Comparison of ENCODE assay signal across 21 cellular contexts in genomic region chr6:32075781-32076494, GRCh38. TPM values are rescaled to one million over a fixed set of nuclear protein-coding genes. Genes with fewer than 3 reads are reported as not detected.
A peak's percentile ranks its signal among the peaks of the same experiment; 100 is the strongest.
DNase-seq lines count a peak whose midpoint lies in the region; ATAC-seq, FAIRE-seq and TF ChIP-seq lines count a peak whose summit lies in the region.
"Had no signal": no experiment of that assay in that cellular context is flagged by ENCODE, and none has a peak within 500 bp of the region (broad histone marks: within the 10 kb centered on the region; RNA-seq: fewer than 3 reads in every experiment).

No MANE protein-coding gene starts in this region.

- no peaks in the 10 kb centered on the region for H3K79me2 ChIP-seq in K562 (ENCODE audit: control insufficient read depth, insufficient read depth, low read length)

- no peak overlapping the region for H3K4ac ChIP-seq in mesenchymal stem cell (ENCODE audit: low read depth in 1 of 2, low read length in 2 of 2)

- H3K27me3 ChIP-seq in K562 (ENCODE audit: control insufficient read depth in 2 of 2, insufficient read depth in 2 of 2, low read length in 2 of 2) (peaks cover 34 to 52% of the 10 kb centered on the region in 2 experiments), mesenchymal stem cell (ENCODE audit: control insufficient read depth in 1 of 2, insufficient read depth in 1 of 2, low read length in 2 of 2) (peaks cover 0 to 31% of the 10 kb centered on the region in 2 experiments), uterus (no peaks in the 10 kb centered on the region)
- H3K27me3 ChIP-seq: left lung, transverse colon had no signal

- in situ Hi-C loops in K562 (cut with MboI) = no loop called here

- TF ChIP-seq CTCF in K562 (IDR thresholded peaks at IDR 0.05 in 2 of 3, conservative IDR thresholded peaks at IDR 0.05 in 1 of 3; ENCODE audit: insufficient read depth in 2 of 3, low read depth in 1 of 3, low read length in 3 of 3) = no peak
- TF ChIP-seq CTCF in uterus (IDR thresholded peaks at IDR 0.05) = no peak

- H4K20me1 ChIP-seq in K562 (replicated peaks; ENCODE audit: control insufficient read depth, insufficient read depth, low read length) = no peaks in the 10 kb centered on the region

- H2AK5ac ChIP-seq in mesenchymal stem cell (ENCODE audit: low read length, severe bottlenecking) = peak overlapping the region; percentile 17

- H4K8ac ChIP-seq in mesenchymal stem cell (ENCODE audit: low read length) = peak overlapping the region; percentile 43

- CTCF ChIA-PET in K562 (lab: Yijun Ruan, JAX; ENCODE audit: low intra/inter-chr PET ratio) = no interaction called here

- no peak overlapping the region for H4K91ac ChIP-seq in mesenchymal stem cell (ENCODE audit: low read length)

- no peaks in the 10 kb centered on the region for H3K36me3 ChIP-seq in K562 (ENCODE audit: control insufficient read depth, insufficient read depth, low read length)
- H3K36me3 ChIP-seq in mesenchymal stem cell (ENCODE audit: control insufficient read depth in 1 of 2, insufficient read depth in 2 of 2, low read depth in 1 of 2, low read length in 2 of 2) = peaks cover 0 to 76% of the 10 kb centered on the region in 2 experiments
- H3K36me3 ChIP-seq in uterus = no peaks in the 10 kb centered on the region
- H3K36me3 ChIP-seq: transverse colon had no signal

- TF ChIP-seq POLR2A in K562 (conservative IDR thresholded peaks at IDR 0.05) = no peak
- TF ChIP-seq POLR2A in uterus (IDR thresholded peaks at IDR 0.05) = no peak

- no peak overlapping the region for H3K4me2 ChIP-seq in K562 (ENCODE audit: insufficient read depth, low read length)
- H3K4me2 ChIP-seq in mesenchymal stem cell (ENCODE audit: low read length, poor library complexity, severe bottlenecking) = no peak overlapping the region

- H2BK15ac ChIP-seq in mesenchymal stem cell (ENCODE audit: low read depth, poor library complexity, severe bottlenecking) = no peak overlapping the region

- H3K9me1 ChIP-seq in K562 (ENCODE audit: control insufficient read depth, insufficient read depth, low read length) = no peaks in the 10 kb centered on the region

- peaks cover 5% of the 10 kb centered on the region for H3K27me3 Mint-ChIP-seq in activated T-helper 1 cell treated with anti-CD3 and anti-CD28 coated beads, Interleukin-12 subunit alpha, Interleukin-12 subunit beta, Interleukin-2, Interleukin-4 antibody, amounts not matched to agents 30 ng/mL and 10 ng/mL and 1 ng/mL, durations not matched to agents 14 hours and 24 hours and 36 hours (ENCODE audit: insufficient read depth)

- H3K4me3 ChIP-seq in K562 = no peak overlapping the region
- H3K4me3 ChIP-seq in mesenchymal stem cell (ENCODE audit: insufficient read depth in 1 of 2, low read depth in 1 of 2, low read length in 2 of 2) = no peak overlapping the region
- H3K4me3 ChIP-seq in uterus = no peak overlapping the region
- H3K4me3 ChIP-seq: left lung, transverse colon had no signal

- no peak for TF ChIP-seq RAD21 in K562 (CRISPR knock-in tag; conservative IDR thresholded peaks at IDR 0.05 in 1 of 2, IDR thresholded peaks at IDR 0.05 in 1 of 2)

- H3K4me1 ChIP-seq in K562 (replicated peaks in 1 of 2; ENCODE audit: control insufficient read depth in 2 of 2, insufficient read depth in 2 of 2, low read length in 2 of 2) (peaks cover 5 to 7% of the 10 kb centered on the region in 2 experiments), mesenchymal stem cell (ENCODE audit: control insufficient read depth, insufficient read depth, low read depth, low read length) (peaks cover 33% of the 10 kb centered on the region), uterus (peaks cover 0 to 4% of the 10 kb centered on the region in 2 donors)
- H3K4me1 ChIP-seq: left lung, transverse colon had no signal

- no peak overlapping the region for H3K18ac ChIP-seq in mesenchymal stem cell (ENCODE audit: low read depth in 1 of 2, low read length in 2 of 2)

- TF ChIP-seq EP300 in K562 (IDR thresholded peaks at IDR 0.05; ENCODE audit: low read length) = no peak

- H3K79me1 ChIP-seq in mesenchymal stem cell (replicated peaks; ENCODE audit: low read length, poor library complexity, severe bottlenecking) = no peaks in the 10 kb centered on the region

- no TSS peak for BruUV-seq in K562 (replicated peaks; lab: Mats Ljungman, UMichigan)

- H2BK12ac ChIP-seq in mesenchymal stem cell (ENCODE audit: low read length in 2 of 2) = no peak overlapping the region

- DNase-seq in left cardiac atrium (no peak), Right ventricle myocardium inferior (ENCODE audit: missing footprints) (no peak), K562 (ENCODE audit: extremely low read depth in 1 of 4, low spot score in 3 of 4) (no peak), mesenchymal stem cell (peak; percentile 26), uterus (no peak)
- no peak for DNase-seq in stimulated activated naive CD4-positive, alpha-beta T cell (lab: John Stamatoyannopoulos, UW)
- no peak for DNase-seq in activated T-helper 1 cell treated with anti-CD3 and anti-CD28 coated beads, Interleukin-12 subunit alpha, Interleukin-12 subunit beta, Interleukin-2, Interleukin-4 antibody, amounts not matched to agents 30 ng/mL and 10 ng/mL and 1 ng/mL, durations not matched to agents 14 hours and 24 hours and 36 hours (ENCODE audit: low spot score)
- DNase-seq: activated CD8-positive, alpha-beta memory T cell treated with anti-CD3 and anti-CD28 coated beads, Interleukin-2, amount 10 ng/mL, durations not matched to agents 7 days and 5 days; activated effector memory CD4-positive, alpha-beta T cell treated with anti-CD3 and anti-CD28 coated beads, Interleukin-2, amount 50 U/mL, for 16 hours; amygdala; foreskin melanocyte; left lung; NCI-H1694 treated with DMSO at 0.1 percent for 48 hours; NCI-H446 treated with DMSO at 0.1 percent for 48 hours; stimulated activated naive B cell treated with anti-CD40 and anti-IgM and Interleukin-4, amounts not matched to agents 10 μg/mL and 1 μg/mL and 100 μg/mL, for 72 hours; transverse colon had no signal

- peak; percentile 1 to 28 for ATAC-seq in left cardiac atrium
- ATAC-seq in Right ventricle myocardium inferior = no peak
- ATAC-seq in K562 = no peak
- no peak for ATAC-seq in GM21367 (IDR thresholded peaks at IDR 0.05; ENCODE audit: unreplicated experiment)
- ATAC-seq: activated CD4-positive, CD25-positive, alpha-beta regulatory T cell treated with anti-CD3 and anti-CD28 coated beads, Interleukin-2, amount 50 U/mL, for 24 hours; activated CD8-positive, alpha-beta memory T cell treated with anti-CD3 and anti-CD28 coated beads, Interleukin-2, amount 10 ng/mL, durations not matched to agents 7 days and 5 days; left lung; stimulated activated naive B cell treated with anti-CD40 and anti-IgM and Interleukin-4, amounts not matched to agents 10 μg/mL and 1 μg/mL and 100 μg/mL, for 72 hours had no signal

- H3K36me3 Mint-ChIP-seq in activated T-helper 1 cell treated with anti-CD3 and anti-CD28 coated beads, Interleukin-12 subunit alpha, Interleukin-12 subunit beta, Interleukin-2, Interleukin-4 antibody, amounts not matched to agents 30 ng/mL and 10 ng/mL and 1 ng/mL, durations not matched to agents 14 hours and 24 hours and 36 hours (ENCODE audit: low read depth) = no peaks in the 10 kb centered on the region
- H3K36me3 Mint-ChIP-seq: activated CD8-positive, alpha-beta memory T cell treated with anti-CD3 and anti-CD28 coated beads, Interleukin-2, amount 10 ng/mL, durations not matched to agents 7 days and 5 days; stimulated activated naive B cell treated with anti-CD40 and anti-IgM and Interleukin-4, amounts not matched to agents 10 μg/mL and 1 μg/mL and 100 μg/mL, for 72 hours had no signal

- H3K27ac Mint-ChIP-seq in activated T-helper 1 cell treated with anti-CD3 and anti-CD28 coated beads, Interleukin-12 subunit alpha, Interleukin-12 subunit beta, Interleukin-2, Interleukin-4 antibody, amounts not matched to agents 30 ng/mL and 10 ng/mL and 1 ng/mL, durations not matched to agents 14 hours and 24 hours and 36 hours = no peak overlapping the region
- H3K27ac Mint-ChIP-seq: activated CD8-positive, alpha-beta memory T cell treated with anti-CD3 and anti-CD28 coated beads, Interleukin-2, amount 10 ng/mL, durations not matched to agents 7 days and 5 days; stimulated activated naive B cell treated with anti-CD40 and anti-IgM and Interleukin-4, amounts not matched to agents 10 μg/mL and 1 μg/mL and 100 μg/mL, for 72 hours had no signal

- POLR2A ChIA-PET in K562 (lab: Yijun Ruan, JAX) = interaction anchor here (0.7 to 1.6 kb wide), 3 partner anchors 8 to 621 kb away, joined by 3 read pairs; no protein-coding TSS in a partner anchor

- no peaks in the 10 kb centered on the region for H3K9me3 Mint-ChIP-seq in activated T-helper 1 cell treated with anti-CD3 and anti-CD28 coated beads, Interleukin-12 subunit alpha, Interleukin-12 subunit beta, Interleukin-2, Interleukin-4 antibody, amounts not matched to agents 30 ng/mL and 10 ng/mL and 1 ng/mL, durations not matched to agents 14 hours and 24 hours and 36 hours
- H3K9me3 Mint-ChIP-seq: stimulated activated naive B cell treated with anti-CD40 and anti-IgM and Interleukin-4, amounts not matched to agents 10 μg/mL and 1 μg/mL and 100 μg/mL, for 72 hours had no signal

- H2AFZ ChIP-seq in K562 (ENCODE audit: low read depth, low read length) = no peak overlapping the region
- H2AFZ ChIP-seq in mesenchymal stem cell (ENCODE audit: low read depth, low read length) = no peak overlapping the region

- H3K23ac ChIP-seq in mesenchymal stem cell (ENCODE audit: low read length in 2 of 2) = no peak overlapping the region

- H3K14ac ChIP-seq in mesenchymal stem cell (ENCODE audit: low read length in 2 of 2) = no peak overlapping the region

- H3K4me3 Mint-ChIP-seq in activated T-helper 1 cell treated with anti-CD3 and anti-CD28 coated beads, Interleukin-12 subunit alpha, Interleukin-12 subunit beta, Interleukin-2, Interleukin-4 antibody, amounts not matched to agents 30 ng/mL and 10 ng/mL and 1 ng/mL, durations not matched to agents 14 hours and 24 hours and 36 hours = no peak overlapping the region
- H3K4me3 Mint-ChIP-seq: activated CD8-positive, alpha-beta memory T cell treated with anti-CD3 and anti-CD28 coated beads, Interleukin-2, amount 10 ng/mL, durations not matched to agents 7 days and 5 days; stimulated activated naive B cell treated with anti-CD40 and anti-IgM and Interleukin-4, amounts not matched to agents 10 μg/mL and 1 μg/mL and 100 μg/mL, for 72 hours had no signal

- intact Hi-C loops in left cardiac atrium (cut with DNase I) (no loop called here), Right ventricle myocardium inferior (cut with DNase I) (no loop called here), K562 (cut with micrococcal nuclease) (no loop called here), uterus (cut with DNase I; ENCODE audit: low total_unique reads) (no loop called here)
- intact Hi-C loops in activated T-helper 1 cell treated with anti-CD3 and anti-CD28 coated beads, Interleukin-12 subunit alpha, Interleukin-12 subunit beta, Interleukin-2, Interleukin-4 antibody, amounts not matched to agents 30 ng/mL and 10 ng/mL and 1 ng/mL, durations not matched to agents 14 hours and 24 hours and 36 hours (cut with micrococcal nuclease) = no loop called here

- no peaks in the 10 kb centered on the region for H3K4me1 Mint-ChIP-seq in activated T-helper 1 cell treated with anti-CD3 and anti-CD28 coated beads, Interleukin-12 subunit alpha, Interleukin-12 subunit beta, Interleukin-2, Interleukin-4 antibody, amounts not matched to agents 30 ng/mL and 10 ng/mL and 1 ng/mL, durations not matched to agents 14 hours and 24 hours and 36 hours (ENCODE audit: low read depth)
- H3K4me1 Mint-ChIP-seq: activated CD8-positive, alpha-beta memory T cell treated with anti-CD3 and anti-CD28 coated beads, Interleukin-2, amount 10 ng/mL, durations not matched to agents 7 days and 5 days; stimulated activated naive B cell treated with anti-CD40 and anti-IgM and Interleukin-4, amounts not matched to agents 10 μg/mL and 1 μg/mL and 100 μg/mL, for 72 hours had no signal

- H2BK120ac ChIP-seq in mesenchymal stem cell (ENCODE audit: low read depth, low read length) = no peak overlapping the region

- H3K27ac ChIP-seq in K562 (ENCODE audit: extremely low read depth, low read depth, low read length) (no peak overlapping the region), mesenchymal stem cell (ENCODE audit: low read length, poor library complexity, severe bottlenecking) (peak overlapping the region; percentile 15), uterus (peak overlapping the region; percentile 76 to 79)
- H3K27ac ChIP-seq: C4-2B, left lung had no signal

- H3K9me3 ChIP-seq in K562 (replicated peaks; ENCODE audit: control insufficient read depth, insufficient read depth, low read depth, low read length) = no peaks in the 10 kb centered on the region
- H3K9me3 ChIP-seq in mesenchymal stem cell (ENCODE audit: control insufficient read depth, low read length) = no peaks in the 10 kb centered on the region
- H3K9me3 ChIP-seq in uterus = no peaks in the 10 kb centered on the region
- H3K9me3 ChIP-seq: left lung, transverse colon had no signal

- WGBS in K562 (ENCODE audit: insufficient coverage, low coverage, missing lambda C conversion rate) = 11% methylated on average over 9 of the region's 9 CpGs
- WGBS in mesenchymal stem cell = 83% methylated on average over 8 of the region's 9 CpGs

- FAIRE-seq in K562 (lab: Jason Lieb, UNC) = no peak
- FAIRE-seq: A204.1 had no signal

- H3K9ac ChIP-seq in K562 (ENCODE audit: insufficient read depth in 1 of 2, low read depth in 2 of 2, low read length in 2 of 2) (no peak overlapping the region), mesenchymal stem cell (ENCODE audit: low read length) (peak overlapping the region; percentile 20)

- no peak overlapping the region for H2BK5ac ChIP-seq in mesenchymal stem cell (ENCODE audit: low read depth, low read length, poor library complexity, severe bottlenecking)

RNA-seq across cellular contexts. Expression of gene TNXB, which starts 33.2 kb away (rescaled TPM):
- total RNA-seq in left cardiac atrium (100 to 1,000 TPM; 143 to 158 TPM), Right ventricle myocardium inferior (73.3 TPM), K562 (2014; rRNA removed) (28.1 and 35.0 TPM in 2 replicates), K562 (2014; rRNA removed; fragmentation: Illumina TruSeq; extraction: Trizol) (4.2 and 6.1 TPM in 2 replicates), K562 (2015; rRNA removed; fragmentation: Illumina TruSeq; extraction: Trizol) (25.0 and 26.2 TPM in 2 replicates), K562 (2021) (24.2 and 25.8 TPM in 2 replicates), uterus (100 to 1,000 TPM in 3 of 4 donors, 10 to 100 TPM in 1; 90.6 to 217 (median 181) TPM)
- 19.6 and 47.4 TPM in 2 replicates for total RNA-seq in K562 (2011; cell fraction: chromatin; rRNA removed; ENCODE audit: low replicate concordance)
- total RNA-seq in K562 (2011; cell fraction: nucleolus; rRNA removed) = 28.9 and 33.2 TPM in 2 replicates
- total RNA-seq in K562 (2011; cell fraction: nucleoplasm; rRNA removed) = 21.4 and 27.9 TPM in 2 replicates
- polyA plus RNA-seq in K562 (2011; rRNA removed) (11.3 and 13.3 TPM in 2 replicates), K562 (2014; fragmentation: Illumina TruSeq; extraction: Trizol) (12.4 and 24.8 TPM in 2 replicates), K562 (2014; fragmentation: Nextera tagmentation; extraction: Ambion mirVana) (under 1 TPM; 0.14 to 0.43 TPM), K562 (2014; rRNA removed) (24.5 and 27.0 TPM in 2 replicates)
- polyA plus RNA-seq in K562 (2011; cell fraction: cytosol; rRNA removed) = 20.6 and 53.8 TPM in 2 replicates
- polyA plus RNA-seq in K562 (2011; cell fraction: nucleus; rRNA removed) = 25.4 and 47.3 TPM in 2 replicates
- polyA plus RNA-seq in K562 (2012) = 25.6 and 28.6 TPM in 2 replicates
- polyA minus RNA-seq in K562 (2011; rRNA and poly(A)+ RNA removed) = 3.1 and 6.0 TPM in 2 replicates
- 15.5 and 15.6 TPM in 2 replicates for polyA minus RNA-seq in K562 (2011; cell fraction: cytosol; rRNA and poly(A)+ RNA removed)
- polyA minus RNA-seq in K562 (2011; cell fraction: nucleus; rRNA and poly(A)+ RNA removed) = 16.2 and 17.0 TPM in 2 replicates
- polyA plus RNA-seq in mesenchymal stem cell (2013, experiment 1 of 2) = 3.9 TPM
- 3.2 TPM for polyA plus RNA-seq in mesenchymal stem cell (2013, experiment 2 of 2)
- 2.0 and 4.4 TPM in 2 replicates for total RNA-seq in activated T-helper 1 cell treated with anti-CD3 and anti-CD28 coated beads, Interleukin-12 subunit alpha, Interleukin-12 subunit beta, Interleukin-2, Interleukin-4 antibody, amounts not matched to agents 30 ng/mL and 10 ng/mL and 1 ng/mL, durations not matched to agents 14 hours and 24 hours and 36 hours

RNA-seq across cellular contexts. Expression of gene CYP21A2, which starts 37.7 kb away (rescaled TPM):
- total RNA-seq in left cardiac atrium (10 to 100 TPM in 1 of 2 donors, 1 to 10 TPM in 1; 2.0 to 10.3 TPM), Right ventricle myocardium inferior (0.30 TPM), K562 (2014; rRNA removed) (0.45 and 0.77 TPM in 2 replicates), K562 (2014; rRNA removed; fragmentation: Illumina TruSeq; extraction: Trizol) (0.07 TPM in 1 of 2 replicates, not detected in the other), K562 (2015; rRNA removed; fragmentation: Illumina TruSeq; extraction: Trizol) (0.26 and 0.29 TPM in 2 replicates), K562 (2021) (1.3 and 1.4 TPM in 2 replicates), uterus (1 to 10 TPM in 1 of 4 donors, not detected in 3; 4.1 TPM)
- 2.1 and 3.8 TPM in 2 replicates for total RNA-seq in K562 (2011; cell fraction: chromatin; rRNA removed; ENCODE audit: low replicate concordance)
- 1.8 TPM in 2 replicates for total RNA-seq in K562 (2011; cell fraction: nucleolus; rRNA removed)
- 0.76 and 0.81 TPM in 2 replicates for total RNA-seq in K562 (2011; cell fraction: nucleoplasm; rRNA removed)
- polyA plus RNA-seq in K562 (2011; rRNA removed) (0.10 and 0.26 TPM in 2 replicates), K562 (2014; fragmentation: Illumina TruSeq; extraction: Trizol) (0.18 and 0.19 TPM in 2 replicates), K562 (2014; fragmentation: Nextera tagmentation; extraction: Ambion mirVana) (under 1 TPM; 0.03 to 0.04 TPM), K562 (2014; rRNA removed) (0.27 and 0.50 TPM in 2 replicates)
- polyA plus RNA-seq in K562 (2011; cell fraction: cytosol; rRNA removed) = 0.13 and 0.19 TPM in 2 replicates
- 1.6 and 1.7 TPM in 2 replicates for polyA plus RNA-seq in K562 (2011; cell fraction: nucleus; rRNA removed)
- polyA plus RNA-seq in K562 (2012) = 0.66 and 1.9 TPM in 2 replicates
- 0.14 TPM in 1 of 2 replicates, not detected in the other for polyA minus RNA-seq in K562 (2011; rRNA and poly(A)+ RNA removed)
- not detected in 2 replicates for polyA minus RNA-seq in K562 (2011; cell fraction: cytosol; rRNA and poly(A)+ RNA removed)
- polyA minus RNA-seq in K562 (2011; cell fraction: nucleus; rRNA and poly(A)+ RNA removed) = 0.54 and 1.6 TPM in 2 replicates
- 0.17 TPM for polyA plus RNA-seq in mesenchymal stem cell (2013, experiment 1 of 2)
- polyA plus RNA-seq in mesenchymal stem cell (2013, experiment 2 of 2) = 0.10 TPM
- total RNA-seq in activated T-helper 1 cell treated with anti-CD3 and anti-CD28 coated beads, Interleukin-12 subunit alpha, Interleukin-12 subunit beta, Interleukin-2, Interleukin-4 antibody, amounts not matched to agents 30 ng/mL and 10 ng/mL and 1 ng/mL, durations not matched to agents 14 hours and 24 hours and 36 hours = 0.34 and 0.36 TPM in 2 replicates
- total RNA-seq: SK-MEL-5 had no signal

RNA-seq across cellular contexts. Expression of gene ATF6B, which starts 52.1 kb away (rescaled TPM):
- 10 to 100 TPM; 35.4 to 36.2 TPM for total RNA-seq in left cardiac atrium
- 24.4 TPM for total RNA-seq in Right ventricle myocardium inferior
- total RNA-seq in K562 (2011; cell fraction: chromatin; rRNA removed; ENCODE audit: low replicate concordance) = 189 and 474 TPM in 2 replicates
- total RNA-seq in K562 (2011; cell fraction: nucleolus; rRNA removed) = 248 and 265 TPM in 2 replicates
- total RNA-seq in K562 (2011; cell fraction: nucleoplasm; rRNA removed) = 205 and 216 TPM in 2 replicates
- total RNA-seq in K562 (2014; rRNA removed) = 22.7 and 25.4 TPM in 2 replicates
- 15.6 and 21.5 TPM in 2 replicates for total RNA-seq in K562 (2014; rRNA removed; fragmentation: Illumina TruSeq; extraction: Trizol)
- 30.5 and 31.7 TPM in 2 replicates for total RNA-seq in K562 (2015; rRNA removed; fragmentation: Illumina TruSeq; extraction: Trizol)
- 83.6 and 89.7 TPM in 2 replicates for total RNA-seq in K562 (2021)
- polyA plus RNA-seq in K562 (2011; rRNA removed) = 46.6 and 83.9 TPM in 2 replicates
- polyA plus RNA-seq in K562 (2011; cell fraction: cytosol; rRNA removed) = 74.9 and 91.7 TPM in 2 replicates
- 198 and 250 TPM in 2 replicates for polyA plus RNA-seq in K562 (2011; cell fraction: nucleus; rRNA removed)
- 138 and 229 TPM in 2 replicates for polyA plus RNA-seq in K562 (2012)
- polyA plus RNA-seq in K562 (2014; fragmentation: Illumina TruSeq; extraction: Trizol) = 128 and 131 TPM in 2 replicates
- polyA plus RNA-seq in K562 (2014; fragmentation: Nextera tagmentation; extraction: Ambion mirVana) = 10 to 100 TPM; 20.7 to 26.1 TPM
- polyA plus RNA-seq in K562 (2014; rRNA removed) = 88.0 and 103 TPM in 2 replicates
- polyA minus RNA-seq in K562 (2011; rRNA and poly(A)+ RNA removed) = 22.1 and 23.6 TPM in 2 replicates
- polyA minus RNA-seq in K562 (2011; cell fraction: cytosol; rRNA and poly(A)+ RNA removed) = 34.3 and 45.6 TPM in 2 replicates
- polyA minus RNA-seq in K562 (2011; cell fraction: nucleus; rRNA and poly(A)+ RNA removed) = 42.9 and 68.4 TPM in 2 replicates
- 68.3 TPM for polyA plus RNA-seq in mesenchymal stem cell (2013, experiment 1 of 2)
- polyA plus RNA-seq in mesenchymal stem cell (2013, experiment 2 of 2) = 66.3 TPM
- 100 to 1,000 TPM in 1 of 4 donors, 10 to 100 TPM in 3; 16.4 to 121 (median 33.6) TPM for total RNA-seq in uterus
- total RNA-seq in activated T-helper 1 cell treated with anti-CD3 and anti-CD28 coated beads, Interleukin-12 subunit alpha, Interleukin-12 subunit beta, Interleukin-2, Interleukin-4 antibody, amounts not matched to agents 30 ng/mL and 10 ng/mL and 1 ng/mL, durations not matched to agents 14 hours and 24 hours and 36 hours = 80.1 and 97.6 TPM in 2 replicates

RNA-seq across cellular contexts. Expression of gene FKBPL, which starts 54.1 kb away (rescaled TPM):
- 1 to 10 TPM; 2.6 TPM for total RNA-seq in left cardiac atrium
- total RNA-seq in Right ventricle myocardium inferior = 2.8 TPM
- 7.3 and 12.0 TPM in 2 replicates for total RNA-seq in K562 (2011; cell fraction: chromatin; rRNA removed; ENCODE audit: low replicate concordance)
- total RNA-seq in K562 (2011; cell fraction: nucleolus; rRNA removed) = 8.4 and 12.0 TPM in 2 replicates
- 7.9 and 8.3 TPM in 2 replicates for total RNA-seq in K562 (2011; cell fraction: nucleoplasm; rRNA removed)
- total RNA-seq in K562 (2014; rRNA removed) = 18.8 and 24.3 TPM in 2 replicates
- 18.7 and 23.5 TPM in 2 replicates for total RNA-seq in K562 (2014; rRNA removed; fragmentation: Illumina TruSeq; extraction: Trizol)
- 23.9 and 26.7 TPM in 2 replicates for total RNA-seq in K562 (2015; rRNA removed; fragmentation: Illumina TruSeq; extraction: Trizol)
- 21.0 and 22.9 TPM in 2 replicates for total RNA-seq in K562 (2021)
- polyA plus RNA-seq in K562 (2011; rRNA removed) = 9.0 and 11.5 TPM in 2 replicates
- 7.7 and 12.2 TPM in 2 replicates for polyA plus RNA-seq in K562 (2011; cell fraction: cytosol; rRNA removed)
- 6.2 and 7.7 TPM in 2 replicates for polyA plus RNA-seq in K562 (2011; cell fraction: nucleus; rRNA removed)
- 14.2 and 18.6 TPM in 2 replicates for polyA plus RNA-seq in K562 (2012)
- 22.2 and 23.3 TPM in 2 replicates for polyA plus RNA-seq in K562 (2014; fragmentation: Illumina TruSeq; extraction: Trizol)
- polyA plus RNA-seq in K562 (2014; fragmentation: Nextera tagmentation; extraction: Ambion mirVana) = 10 to 100 TPM; 18.3 to 31.4 TPM
- 20.1 and 20.6 TPM in 2 replicates for polyA plus RNA-seq in K562 (2014; rRNA removed)
- polyA minus RNA-seq in K562 (2011; rRNA and poly(A)+ RNA removed) = 6.1 and 7.3 TPM in 2 replicates
- 4.6 and 7.4 TPM in 2 replicates for polyA minus RNA-seq in K562 (2011; cell fraction: cytosol; rRNA and poly(A)+ RNA removed)
- 3.9 and 7.9 TPM in 2 replicates for polyA minus RNA-seq in K562 (2011; cell fraction: nucleus; rRNA and poly(A)+ RNA removed)
- polyA plus RNA-seq in mesenchymal stem cell (2013, experiment 1 of 2) = 4.3 TPM
- 4.3 TPM for polyA plus RNA-seq in mesenchymal stem cell (2013, experiment 2 of 2)
- total RNA-seq in uterus = 10 to 100 TPM in 1 of 4 donors, 1 to 10 TPM in 3; 1.3 to 10.3 (median 5.1) TPM
- 4.8 and 6.0 TPM in 2 replicates for total RNA-seq in activated T-helper 1 cell treated with anti-CD3 and anti-CD28 coated beads, Interleukin-12 subunit alpha, Interleukin-12 subunit beta, Interleukin-2, Interleukin-4 antibody, amounts not matched to agents 30 ng/mL and 10 ng/mL and 1 ng/mL, durations not matched to agents 14 hours and 24 hours and 36 hours

Comparison
In these comparisons a context has a peak if more than half of its experiments do, and no peak if none do; other contexts are left out.
1. ATAC-seq: peak in left cardiac atrium (2 of 2); none in Right ventricle myocardium inferior (single experiment), K562 (single experiment) and GM21367 (single experiment).